17 cellular contexts compared by ENCODE assay signal in the genomic region with DNA sequence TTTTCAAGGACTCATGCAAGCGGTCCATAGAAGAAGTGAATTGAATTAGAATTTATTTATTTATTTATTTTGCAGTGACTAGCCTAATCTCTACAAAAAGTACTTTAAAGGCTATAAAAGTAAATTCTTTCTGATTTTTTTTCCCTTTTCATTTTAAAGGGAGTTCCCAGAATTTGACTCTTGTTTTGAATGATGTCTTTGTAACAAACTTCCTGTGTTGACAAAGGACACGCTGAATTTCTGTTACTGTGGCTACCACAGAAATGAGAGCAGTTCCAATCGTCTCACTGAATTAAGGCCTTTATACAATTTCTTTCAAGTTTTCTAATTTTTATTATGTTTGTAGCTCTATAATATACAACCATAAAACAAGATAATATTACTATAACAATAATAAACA. TPM values are rescaled to one million over a fixed set of nuclear protein-coding genes. Genes with fewer than 3 reads are reported as not detected.
A peak's percentile ranks its signal among the peaks of the same experiment; 100 is the strongest.
DNase-seq lines count a peak whose midpoint lies in the region; ATAC-seq, FAIRE-seq and TF ChIP-seq lines count a peak whose summit lies in the region.
"Had no signal": no experiment of that assay in that cellular context is flagged by ENCODE, and none has a peak within 500 bp of the region (broad histone marks: within the 10 kb centered on the region; RNA-seq: fewer than 3 reads in every experiment).

No MANE protein-coding gene starts in this region.

- peaks cover 49% of the 10 kb centered on the region for H3K4me1 Mint-ChIP-seq in T-helper 17 cell

- peaks cover 0 to 10% of the 10 kb centered on the region in 2 donors for H3K4me1 ChIP-seq in small intestine (ENCODE audit: control insufficient read depth in 2 of 2, insufficient read depth in 1 of 2, low read depth in 1 of 2, low read length in 1 of 2)

- no peaks in the 10 kb centered on the region for H3K9me3 ChIP-seq in T-helper 17 cell (ENCODE audit: control insufficient read depth, low read length, poor library complexity, severe bottlenecking)
- H3K9me3 ChIP-seq in small intestine (ENCODE audit: control insufficient read depth, low read depth) = no peaks in the 10 kb centered on the region
- H3K9me3 ChIP-seq: gastroesophageal sphincter, sigmoid colon, SJSA1 had no signal

- H3K27ac Mint-ChIP-seq in T-helper 17 cell = peak overlapping the region; percentile 100

- H3K27me3 Mint-ChIP-seq in T-helper 17 cell = no peaks in the 10 kb centered on the region

- ATAC-seq in T-helper 17 cell (peak; percentile 60), GM21529 (IDR thresholded peaks at IDR 0.05; ENCODE audit: unreplicated experiment) (no peak)
- ATAC-seq: gastroesophageal sphincter had no signal

- DNase-seq in DMS53 (lab: John Stamatoyannopoulos, UW) = peak; percentile 40
- DNase-seq in DMS53 treated with DMSO at 0.1 percent for 48 hours (lab: John Stamatoyannopoulos, UW; ENCODE audit: unreplicated experiment) = no peak
- no peak for DNase-seq in T-helper 17 cell
- peak; percentile 56 for DNase-seq in foreskin melanocyte
- DNase-seq in small intestine = peak; percentile 46
- no peak for DNase-seq in GM13977 (ENCODE audit: low spot score)
- DNase-seq in SIG-M5 (lab: John Stamatoyannopoulos, UW) = no peak
- DNase-seq: activated T-cell treated with anti-CD3 and anti-CD28 coated beads, Interleukin-2, amount 50 U/mL, for 1 hour; kidney; naive B cell; NCI-H1092 treated with DMSO at 0.1 percent for 48 hours; NCI-H2171; sigmoid colon had no signal

- FAIRE-seq in small intestine (lab: Jason Lieb, UNC) = no peak

- peaks cover 2% of the 10 kb centered on the region for H3K36me3 Mint-ChIP-seq in T-helper 17 cell (ENCODE audit: low read depth)

- H3K27me3 ChIP-seq in small intestine (ENCODE audit: control insufficient read depth in 2 of 2, insufficient read depth in 2 of 2, low read length in 2 of 2) = no peaks in the 10 kb centered on the region
- H3K27me3 ChIP-seq: gastroesophageal sphincter, sigmoid colon, SJSA1 had no signal

- H3K4me3 ChIP-seq in small intestine (ENCODE audit: low read depth in 1 of 2, low read length in 2 of 2) = no peak overlapping the region
- H3K4me3 ChIP-seq: gastroesophageal sphincter, sigmoid colon, SJSA1 had no signal

- TF ChIP-seq CTCF in GM13977 (IDR thresholded peaks at IDR 0.05; ENCODE audit: extremely low read depth, insufficient read depth, missing control alignments) = no peak

- H3K36me3 ChIP-seq in small intestine (ENCODE audit: control insufficient read depth in 2 of 2, insufficient read depth in 2 of 2, low read length in 2 of 2) = no peaks in the 10 kb centered on the region
- H3K36me3 ChIP-seq: gastroesophageal sphincter, sigmoid colon, SJSA1 had no signal

- 48 to 77% (median 62%) methylated on average over 3 of the region's 3 CpGs for WGBS in small intestine, 3 donors

- H3K27ac ChIP-seq in small intestine (ENCODE audit: low read depth in 1 of 2, low read length in 1 of 2) = peak overlapping the region in 1 of 2 donors; percentile 93
- H3K27ac ChIP-seq: 22Rv1, sigmoid colon, SJSA1 had no signal

- in situ Hi-C loops in GM13977 (cut with MboI; ENCODE audit: low pct_unique_long_range_greater_than_20kb, low sequenced_read_pairs, unreplicated experiment) = no loop called here

- H3K4me3 Mint-ChIP-seq in T-helper 17 cell = no peak overlapping the region

RNA-seq across cellular contexts. Expression of a gene that starts 46.3 kb away (rescaled TPM):
- total RNA-seq in T-helper 17 cell = 10 to 100 TPM; 75.8 to 84.8 TPM
- 10 to 100 TPM; 20.0 to 91.5 (median 63.0) TPM for polyA plus RNA-seq in small intestine

Comparison
In these comparisons a context has a peak if more than half of its experiments do, and no peak if none do; other contexts are left out.
1. DNase-seq: peak in DMS53 (single experiment), foreskin melanocyte (single experiment) and small intestine (single experiment); none in DMS53 treated with DMSO at 0.1 percent for 48 hours (single experiment), T-helper 17 cell (0 of 3), GM13977 (single experiment) and SIG-M5 (single experiment).